Comparison of ENCODE assay signal across 17 cellular contexts in the genomic region with DNA sequence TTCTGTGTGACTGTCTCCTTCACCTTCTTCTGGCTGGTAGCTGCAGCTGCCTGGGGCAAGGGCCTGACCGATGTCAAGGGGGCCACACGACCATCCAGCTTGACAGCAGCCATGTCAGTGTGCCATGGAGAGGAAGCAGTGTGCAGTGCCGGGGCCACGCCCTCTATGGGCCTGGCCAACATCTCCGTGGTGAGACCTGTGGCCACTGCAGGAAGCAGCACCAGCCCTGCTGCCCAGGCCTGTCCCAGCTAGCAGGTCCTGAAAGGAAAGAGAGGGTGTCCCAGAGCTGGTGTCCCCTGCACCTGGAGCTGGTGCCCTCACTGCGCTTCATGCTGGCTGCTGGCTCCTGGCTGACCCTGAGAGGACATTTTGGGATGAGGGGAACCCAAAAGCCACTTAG. TPM values are rescaled to one million over a fixed set of nuclear protein-coding genes. Genes with fewer than 3 reads are reported as not detected.
A peak's percentile ranks its signal among the peaks of the same experiment; 100 is the strongest.
DNase-seq lines count a peak whose midpoint lies in the region; ATAC-seq and TF ChIP-seq lines count a peak whose summit lies in the region.
"Had no signal": no experiment of that assay in that cellular context is flagged by ENCODE, and none has a peak within 500 bp of the region (broad histone marks: within the 10 kb centered on the region; RNA-seq: fewer than 3 reads in every experiment).

No MANE protein-coding gene starts in this region.

- no peak overlapping the region for H3K27ac Mint-ChIP-seq in activated CD4-positive, alpha-beta T cell treated with anti-CD3 and anti-CD28 coated beads, Interleukin-2, amount 10 ng/mL, durations not matched to agents 24 days and 14 days
- H3K27ac Mint-ChIP-seq in activated CD4-positive, alpha-beta T cell treated with anti-CD3 and anti-CD28 coated beads for 36 hours = no peak overlapping the region
- no peak overlapping the region for H3K27ac Mint-ChIP-seq in natural killer cell treated with Interleukin-12 subunit alpha and Interleukin-12 subunit beta and Interleukin-15 and Interleukin-18, amount 100 ng/mL, for 72 hours
- H3K27ac Mint-ChIP-seq: GM23338, IgD-negative memory B cell had no signal

- CTCF ChIA-PET in activated CD4-positive, alpha-beta T cell treated with anti-CD3 and anti-CD28 coated beads for 36 hours (lab: Charles Lee) = interaction anchor here (0.8 kb wide), 1 partner anchor 12 kb away, joined by 3 read pairs; no protein-coding TSS in a partner anchor
- CTCF ChIA-PET in Panc1 (lab: Charles Lee) = no interaction called here

- intact Hi-C loops in activated CD4-positive, alpha-beta T cell treated with anti-CD3 and anti-CD28 coated beads, Interleukin-2, amount 10 ng/mL, durations not matched to agents 24 days and 14 days (cut with micrococcal nuclease) = no loop called here
- intact Hi-C loops in activated CD4-positive, alpha-beta T cell treated with anti-CD3 and anti-CD28 coated beads for 36 hours (cut with DNase I, micrococcal nuclease) = no loop called here
- intact Hi-C loops in Panc1 (cut with micrococcal nuclease; ENCODE audit: unreplicated experiment) = no loop called here

- H3K9me3 ChIP-seq in Panc1 (ENCODE audit: control insufficient read depth, insufficient read depth, low read depth, low read length) = no peaks in the 10 kb centered on the region
- H3K9me3 ChIP-seq: Peyer's patch had no signal

- TF ChIP-seq CTCF in Panc1 (IDR thresholded peaks at IDR 0.05) = no peak

- H3K9me3 Mint-ChIP-seq in activated CD4-positive, alpha-beta T cell treated with anti-CD3 and anti-CD28 coated beads, Interleukin-2, amount 10 ng/mL, durations not matched to agents 24 days and 14 days = no peaks in the 10 kb centered on the region
- H3K9me3 Mint-ChIP-seq in activated CD4-positive, alpha-beta T cell treated with anti-CD3 and anti-CD28 coated beads for 36 hours (ENCODE audit: low read depth) = no peaks in the 10 kb centered on the region
- no peaks in the 10 kb centered on the region for H3K9me3 Mint-ChIP-seq in natural killer cell treated with Interleukin-12 subunit alpha and Interleukin-12 subunit beta and Interleukin-15 and Interleukin-18, amount 100 ng/mL, for 72 hours
- H3K9me3 Mint-ChIP-seq: central memory CD8-positive, alpha-beta T cell; GM23338; IgD-negative memory B cell had no signal

- H3K4me3 ChIP-seq in Panc1 (ENCODE audit: low read depth in 2 of 2, low read length in 2 of 2) = no peak overlapping the region
- H3K4me3 ChIP-seq: GM23338, Peyer's patch had no signal

- no TSS peak for BruUV-seq in Panc1 (replicated peaks; lab: Mats Ljungman, UMichigan)

- H3K36me3 Mint-ChIP-seq in activated CD4-positive, alpha-beta T cell treated with anti-CD3 and anti-CD28 coated beads, Interleukin-2, amount 10 ng/mL, durations not matched to agents 24 days and 14 days (ENCODE audit: low read depth) = no peaks in the 10 kb centered on the region
- no peaks in the 10 kb centered on the region for H3K36me3 Mint-ChIP-seq in activated CD4-positive, alpha-beta T cell treated with anti-CD3 and anti-CD28 coated beads for 36 hours (ENCODE audit: low read depth)
- no peaks in the 10 kb centered on the region for H3K36me3 Mint-ChIP-seq in natural killer cell treated with Interleukin-12 subunit alpha and Interleukin-12 subunit beta and Interleukin-15 and Interleukin-18, amount 100 ng/mL, for 72 hours
- H3K36me3 Mint-ChIP-seq: IgD-negative memory B cell had no signal

- H3K4me1 Mint-ChIP-seq in activated CD4-positive, alpha-beta T cell treated with anti-CD3 and anti-CD28 coated beads, Interleukin-2, amount 10 ng/mL, durations not matched to agents 24 days and 14 days = peaks cover 15% of the 10 kb centered on the region
- peaks cover 8% of the 10 kb centered on the region for H3K4me1 Mint-ChIP-seq in activated CD4-positive, alpha-beta T cell treated with anti-CD3 and anti-CD28 coated beads for 36 hours
- H3K4me1 Mint-ChIP-seq in natural killer cell treated with Interleukin-12 subunit alpha and Interleukin-12 subunit beta and Interleukin-15 and Interleukin-18, amount 100 ng/mL, for 72 hours (ENCODE audit: low read depth in 2 of 2) = peaks cover 13 to 15% of the 10 kb centered on the region in 2 donors

- peak; percentile 57 for DNase-seq in activated CD4-positive, alpha-beta T cell treated with anti-CD3 and anti-CD28 coated beads, Interleukin-2, amount 10 ng/mL, durations not matched to agents 24 days and 14 days
- DNase-seq in activated CD4-positive, alpha-beta T cell treated with anti-CD3 and anti-CD28 coated beads for 36 hours = no peak
- no peak for DNase-seq in Panc1 (ENCODE audit: low read depth, low spot score)
- DNase-seq in natural killer cell treated with Interleukin-12 subunit alpha and Interleukin-12 subunit beta and Interleukin-15 and Interleukin-18, amount 100 ng/mL, for 72 hours (ENCODE audit: low spot score) = no peak
- no peak for DNase-seq in activated gamma-delta T cell (lab: John Stamatoyannopoulos, UW)
- no peak for DNase-seq in stimulated activated naive CD4-positive, alpha-beta T cell treated with Interleukin-2 at 50 U/mL for 16 hours (lab: John Stamatoyannopoulos, UW)
- DNase-seq: DMS79 treated with DMSO at 0.1 percent for 48 hours; effector memory CD4-positive, alpha-beta T cell; head of caudate nucleus; NCI-H1105; NCI-H2171; NCI-H69; Peyer's patch; stimulated activated CD4-positive, alpha-beta T cell treated with anti-CD3 and anti-CD28 coated beads, Interleukin-1b, Interleukin-23, amount 100 ng/mL, for 48 hours had no signal

- H3K4me3 Mint-ChIP-seq in activated CD4-positive, alpha-beta T cell treated with anti-CD3 and anti-CD28 coated beads, Interleukin-2, amount 10 ng/mL, durations not matched to agents 24 days and 14 days = no peak overlapping the region
- H3K4me3 Mint-ChIP-seq in activated CD4-positive, alpha-beta T cell treated with anti-CD3 and anti-CD28 coated beads for 36 hours = no peak overlapping the region
- no peak overlapping the region for H3K4me3 Mint-ChIP-seq in natural killer cell treated with Interleukin-12 subunit alpha and Interleukin-12 subunit beta and Interleukin-15 and Interleukin-18, amount 100 ng/mL, for 72 hours
- H3K4me3 Mint-ChIP-seq: central memory CD8-positive, alpha-beta T cell; GM23338; IgD-negative memory B cell had no signal

- H3K27ac ChIP-seq in Panc1 (ENCODE audit: low read length) = no peak overlapping the region
- H3K27ac ChIP-seq: Peyer's patch had no signal

- H3K36me3 ChIP-seq in Panc1 (ENCODE audit: control insufficient read depth, insufficient read depth, low read length) = no peaks in the 10 kb centered on the region
- H3K36me3 ChIP-seq: Peyer's patch had no signal

- H3K27me3 Mint-ChIP-seq in activated CD4-positive, alpha-beta T cell treated with anti-CD3 and anti-CD28 coated beads, Interleukin-2, amount 10 ng/mL, durations not matched to agents 24 days and 14 days = peaks cover 40% of the 10 kb centered on the region
- H3K27me3 Mint-ChIP-seq in activated CD4-positive, alpha-beta T cell treated with anti-CD3 and anti-CD28 coated beads for 36 hours = peaks cover 11% of the 10 kb centered on the region
- H3K27me3 Mint-ChIP-seq in natural killer cell treated with Interleukin-12 subunit alpha and Interleukin-12 subunit beta and Interleukin-15 and Interleukin-18, amount 100 ng/mL, for 72 hours = peaks cover 24 to 33% of the 10 kb centered on the region in 2 donors

- no peaks in the 10 kb centered on the region for H3K27me3 ChIP-seq in Panc1 (ENCODE audit: control insufficient read depth, insufficient read depth, low read length)
- H3K27me3 ChIP-seq: Peyer's patch had no signal

- in situ Hi-C loops in Panc1 (cut with HindIII; ENCODE audit: low pct_unique_long_range_greater_than_20kb, low sequenced_read_pairs) = no loop called here

- no peaks in the 10 kb centered on the region for H3K4me1 ChIP-seq in Panc1 (ENCODE audit: control insufficient read depth, insufficient read depth, low read length)

- POLR2A ChIA-PET in activated CD4-positive, alpha-beta T cell treated with anti-CD3 and anti-CD28 coated beads for 36 hours (lab: Charles Lee) = no interaction called here
- POLR2A ChIA-PET in Panc1 (lab: Charles Lee) = no interaction called here

- ATAC-seq in activated CD4-positive, alpha-beta T cell treated with anti-CD3 and anti-CD28 coated beads for 36 hours = no peak
- 0 out of 2 replicates have a peak, but pooled peaks have one; percentile 60 for ATAC-seq in Panc1
- peak; percentile 67 to 72 for ATAC-seq in natural killer cell treated with Interleukin-12 subunit alpha and Interleukin-12 subunit beta and Interleukin-15 and Interleukin-18, amount 100 ng/mL, for 72 hours
- ATAC-seq: GM23338 had no signal

RNA-seq across cellular contexts. Expression of a gene that starts 5.9 kb away (rescaled TPM):
- 15.1 and 15.6 TPM in 2 replicates for total RNA-seq in activated CD4-positive, alpha-beta T cell treated with anti-CD3 and anti-CD28 coated beads, Interleukin-2, amount 10 ng/mL, durations not matched to agents 24 days and 14 days
- total RNA-seq in activated CD4-positive, alpha-beta T cell treated with anti-CD3 and anti-CD28 coated beads for 36 hours = 10 to 100 TPM; 11.7 to 13.0 TPM
- 4.9 TPM for total RNA-seq in Panc1 (2021; ENCODE audit: unreplicated experiment)
- 5.5 TPM for polyA plus RNA-seq in Panc1 (2012; ENCODE audit: insufficient read length)
- 10 to 100 TPM in 1 of 2 donors, 1 to 10 TPM in 1; 8.4 to 19.9 TPM for total RNA-seq in natural killer cell treated with Interleukin-12 subunit alpha and Interleukin-12 subunit beta and Interleukin-15 and Interleukin-18, amount 100 ng/mL, for 72 hours

RNA-seq across cellular contexts. Expression of a gene that starts 11.5 kb away (rescaled TPM):
- total RNA-seq in activated CD4-positive, alpha-beta T cell treated with anti-CD3 and anti-CD28 coated beads, Interleukin-2, amount 10 ng/mL, durations not matched to agents 24 days and 14 days = 0.07 TPM in 1 of 2 replicates, not detected in the other
- under 1 TPM in 1 of 2 experiments, not detected in 1; 0.05 TPM for total RNA-seq in activated CD4-positive, alpha-beta T cell treated with anti-CD3 and anti-CD28 coated beads for 36 hours
- 0.74 TPM for total RNA-seq in Panc1 (2021; ENCODE audit: unreplicated experiment)
- 0.40 TPM for polyA plus RNA-seq in Panc1 (2012; ENCODE audit: insufficient read length)
- not detected for total RNA-seq in natural killer cell treated with Interleukin-12 subunit alpha and Interleukin-12 subunit beta and Interleukin-15 and Interleukin-18, amount 100 ng/mL, for 72 hours
- polyA plus RNA-seq: IgD-negative memory B cell had no signal

RNA-seq across cellular contexts. Expression of a gene that starts 16.1 kb away (rescaled TPM):
- total RNA-seq in activated CD4-positive, alpha-beta T cell treated with anti-CD3 and anti-CD28 coated beads, Interleukin-2, amount 10 ng/mL, durations not matched to agents 24 days and 14 days = 11.3 and 13.1 TPM in 2 replicates
- 1 to 10 TPM; 7.1 to 8.7 TPM for total RNA-seq in activated CD4-positive, alpha-beta T cell treated with anti-CD3 and anti-CD28 coated beads for 36 hours
- total RNA-seq in Panc1 (2021; ENCODE audit: unreplicated experiment) = 4.5 TPM
- polyA plus RNA-seq in Panc1 (2012; ENCODE audit: insufficient read length) = 3.0 TPM
- total RNA-seq in natural killer cell treated with Interleukin-12 subunit alpha and Interleukin-12 subunit beta and Interleukin-15 and Interleukin-18, amount 100 ng/mL, for 72 hours = 10 to 100 TPM; 13.1 to 18.7 TPM

RNA-seq across cellular contexts. Expression of a gene that starts 31.7 kb away (rescaled TPM):
- total RNA-seq in activated CD4-positive, alpha-beta T cell treated with anti-CD3 and anti-CD28 coated beads, Interleukin-2, amount 10 ng/mL, durations not matched to agents 24 days and 14 days = 1.1 TPM in 2 replicates
- total RNA-seq in activated CD4-positive, alpha-beta T cell treated with anti-CD3 and anti-CD28 coated beads for 36 hours = 1 to 10 TPM; 1.8 to 2.0 TPM
- total RNA-seq in Panc1 (2021; ENCODE audit: unreplicated experiment) = 0.64 TPM
- 0.69 TPM for polyA plus RNA-seq in Panc1 (2012; ENCODE audit: insufficient read length)
- 1 to 10 TPM in 1 of 2 donors, under 1 TPM in 1; 0.90 to 1.0 TPM for total RNA-seq in natural killer cell treated with Interleukin-12 subunit alpha and Interleukin-12 subunit beta and Interleukin-15 and Interleukin-18, amount 100 ng/mL, for 72 hours

RNA-seq across cellular contexts. Expression of a gene that starts 51.6 kb away (rescaled TPM):
- total RNA-seq in activated CD4-positive, alpha-beta T cell treated with anti-CD3 and anti-CD28 coated beads, Interleukin-2, amount 10 ng/mL, durations not matched to agents 24 days and 14 days = 262 and 270 TPM in 2 replicates
- total RNA-seq in activated CD4-positive, alpha-beta T cell treated with anti-CD3 and anti-CD28 coated beads for 36 hours = 100 to 1,000 TPM; 151 to 249 TPM
- total RNA-seq in Panc1 (2021; ENCODE audit: unreplicated experiment) = 118 TPM
- 136 TPM for polyA plus RNA-seq in Panc1 (2012; ENCODE audit: insufficient read length)
- total RNA-seq in natural killer cell treated with Interleukin-12 subunit alpha and Interleukin-12 subunit beta and Interleukin-15 and Interleukin-18, amount 100 ng/mL, for 72 hours = 100 to 1,000 TPM; 194 to 201 TPM
